8 cellular contexts compared by ENCODE assay signal in the genomic region with DNA sequence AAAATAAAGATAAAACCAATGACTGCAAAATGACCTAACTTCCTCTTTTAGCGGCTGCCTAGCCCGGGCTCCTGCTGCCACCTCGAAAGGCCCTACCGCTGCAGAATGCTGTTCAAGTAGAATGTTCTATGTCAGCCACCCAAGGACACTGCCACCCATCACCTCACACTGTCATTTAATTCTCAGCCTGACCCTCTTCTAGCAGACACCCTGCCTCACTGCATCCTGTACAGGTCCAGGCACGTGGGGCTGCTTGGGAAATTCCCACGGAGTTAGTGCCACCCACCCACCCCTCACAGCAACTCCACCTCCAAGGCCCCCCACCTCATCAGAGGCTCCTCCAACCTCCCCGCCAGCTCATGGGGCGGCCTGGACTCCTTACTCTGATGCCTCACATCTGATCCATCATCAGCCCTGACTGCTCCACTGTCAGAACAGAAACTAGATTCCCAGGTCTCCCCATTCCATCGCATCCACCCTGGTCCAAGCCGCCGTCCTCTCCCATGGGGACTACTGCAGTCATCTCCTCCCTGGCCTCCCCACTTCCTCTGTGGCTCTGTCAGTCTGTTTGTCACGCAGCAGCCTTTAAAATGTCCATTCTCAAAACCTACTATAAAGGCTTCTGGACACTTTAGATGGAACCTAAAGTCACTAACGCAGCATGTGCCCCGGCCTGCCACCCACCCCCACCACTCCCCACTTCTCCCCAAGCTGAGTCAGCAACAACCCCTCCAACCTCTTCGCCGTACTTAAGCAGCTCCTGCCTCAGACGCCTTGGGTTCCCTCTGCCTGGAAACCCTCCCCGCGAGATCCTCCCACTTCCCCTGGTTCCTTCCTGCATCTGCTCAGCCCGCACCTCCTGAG. TPM values are rescaled to one million over a fixed set of nuclear protein-coding genes. Genes with fewer than 3 reads are reported as not detected.
DNase-seq lines count a peak whose midpoint lies in the region; ATAC-seq and TF ChIP-seq lines count a peak whose summit lies in the region.

No MANE protein-coding gene starts in this region.

- H3K9me3 Mint-ChIP-seq in activated naive CD4-positive, alpha-beta T cell treated with anti-CD3 and anti-CD28 coated beads, Interleukin-2, amount 10 ng/mL, durations not matched to agents 7 days and 5 days: no peaks in the 10 kb centered on the region
- H3K9me3 Mint-ChIP-seq in naive thymus-derived CD8-positive, alpha-beta T cell: no peaks in the 10 kb centered on the region
- no peaks in the 10 kb centered on the region for H3K9me3 Mint-ChIP-seq in MCF 10A (ENCODE audit: unreplicated experiment)

- POLR2A ChIA-PET in naive thymus-derived CD8-positive, alpha-beta T cell (lab: Charles Lee): interaction anchor here (0.9 kb wide), 1 partner anchor 16 kb away, joined by 4 read pairs; no protein-coding TSS in a partner anchor
- POLR2A ChIA-PET in MCF 10A (lab: Yijun Ruan, JAX): no interaction called here

- peak overlapping the region; percentile 84 for H3K27ac Mint-ChIP-seq in activated naive CD4-positive, alpha-beta T cell treated with anti-CD3 and anti-CD28 coated beads, Interleukin-2, amount 10 ng/mL, durations not matched to agents 7 days and 5 days
- H3K27ac Mint-ChIP-seq in naive thymus-derived CD8-positive, alpha-beta T cell: peak overlapping the region; percentile 69 to 96 (median 89)
- H3K27ac Mint-ChIP-seq in MCF 10A (ENCODE audit: low read depth, unreplicated experiment): no peak overlapping the region

- no TSS peak for BruUV-seq in MCF 10A (replicated peaks; lab: Mats Ljungman, UMichigan)

- peaks cover 39% of the 10 kb centered on the region for H3K36me3 Mint-ChIP-seq in activated naive CD4-positive, alpha-beta T cell treated with anti-CD3 and anti-CD28 coated beads, Interleukin-2, amount 10 ng/mL, durations not matched to agents 7 days and 5 days
- H3K36me3 Mint-ChIP-seq in naive thymus-derived CD8-positive, alpha-beta T cell: peaks cover 0 to 39% (median 15%) of the 10 kb centered on the region in 3 donors
- H3K36me3 Mint-ChIP-seq in MCF 10A (ENCODE audit: insufficient read depth, unreplicated experiment): no peaks in the 10 kb centered on the region

- TF ChIP-seq CTCF in MCF 10A (IDR thresholded peaks at IDR 0.05; ENCODE audit: unreplicated experiment): no peak

- intact Hi-C loops in MCF 10A (cut with micrococcal nuclease): no loop called here

- peak; percentile 41 to 51 for ATAC-seq in naive thymus-derived CD8-positive, alpha-beta T cell
- no peak for ATAC-seq in GM21360 (IDR thresholded peaks at IDR 0.05; ENCODE audit: unreplicated experiment)
- no peak for ATAC-seq in GM21786 (IDR thresholded peaks at IDR 0.05; ENCODE audit: unreplicated experiment)

- peak; percentile 66 for DNase-seq in GF-D8 (lab: John Stamatoyannopoulos, UW)
- DNase-seq in NOMO-1 (lab: John Stamatoyannopoulos, UW; ENCODE audit: unreplicated experiment in 2 of 2): peak; percentile 35 to 43
- DNase-seq in activated naive CD4-positive, alpha-beta T cell treated with anti-CD3 and anti-CD28 coated beads, Interleukin-2, amount 10 ng/mL, durations not matched to agents 7 days and 5 days: peak; percentile 50
- no peak for DNase-seq in naive thymus-derived CD8-positive, alpha-beta T cell
- no peak for DNase-seq in GM19240 (ENCODE audit: insufficient read length, low spot score)
- no peak for DNase-seq in MCF 10A (ENCODE audit: unreplicated experiment)

- CTCF ChIA-PET in activated naive CD4-positive, alpha-beta T cell treated with anti-CD3 and anti-CD28 coated beads, Interleukin-2, amount 10 ng/mL, durations not matched to agents 7 days and 5 days (lab: Charles Lee): interaction anchor here (2.0 kb wide), 1 partner anchor 16 kb away, joined by 6 read pairs; no protein-coding TSS in a partner anchor
- CTCF ChIA-PET in MCF 10A (lab: Yijun Ruan, JAX): interaction anchor here (0.6 kb wide), 1 partner anchor 92 kb away, joined by 3 read pairs; no protein-coding TSS in a partner anchor

- H3K27me3 Mint-ChIP-seq in activated naive CD4-positive, alpha-beta T cell treated with anti-CD3 and anti-CD28 coated beads, Interleukin-2, amount 10 ng/mL, durations not matched to agents 7 days and 5 days: no peaks in the 10 kb centered on the region
- no peaks in the 10 kb centered on the region for H3K27me3 Mint-ChIP-seq in naive thymus-derived CD8-positive, alpha-beta T cell
- no peaks in the 10 kb centered on the region for H3K27me3 Mint-ChIP-seq in MCF 10A (ENCODE audit: insufficient read depth, unreplicated experiment)

- peaks cover 77% of the 10 kb centered on the region for H3K4me1 Mint-ChIP-seq in activated naive CD4-positive, alpha-beta T cell treated with anti-CD3 and anti-CD28 coated beads, Interleukin-2, amount 10 ng/mL, durations not matched to agents 7 days and 5 days
- H3K4me1 Mint-ChIP-seq in naive thymus-derived CD8-positive, alpha-beta T cell: peaks cover 39 to 76% (median 71%) of the 10 kb centered on the region in 4 donors
- H3K4me1 Mint-ChIP-seq in MCF 10A (ENCODE audit: insufficient read depth, unreplicated experiment): no peaks in the 10 kb centered on the region

- peak overlapping the region; percentile 54 for H3K4me3 Mint-ChIP-seq in activated naive CD4-positive, alpha-beta T cell treated with anti-CD3 and anti-CD28 coated beads, Interleukin-2, amount 10 ng/mL, durations not matched to agents 7 days and 5 days
- peak overlapping the region; percentile 43 to 87 (median 72) for H3K4me3 Mint-ChIP-seq in naive thymus-derived CD8-positive, alpha-beta T cell
- no peak overlapping the region for H3K4me3 Mint-ChIP-seq in MCF 10A (ENCODE audit: unreplicated experiment)

RNA-seq across cellular contexts. Expression of a gene that starts 17.0 kb away (rescaled TPM):
- total RNA-seq in naive thymus-derived CD8-positive, alpha-beta T cell: 10 to 100 TPM; 34.0 to 36.3 TPM
- 10 to 100 TPM; 14.5 to 23.8 (median 14.5) TPM for polyA plus RNA-seq in naive thymus-derived CD8-positive, alpha-beta T cell
- 0.07 and 0.12 TPM in 2 replicates for total RNA-seq in MCF 10A (2022)

Comparison
In these comparisons a context has a peak if more than half of its experiments do, and no peak if none do; other contexts are left out.
1. DNase-seq: peak in GF-D8 (single experiment), NOMO-1 (2 of 2) and activated naive CD4-positive, alpha-beta T cell treated with anti-CD3 and anti-CD28 coated beads, Interleukin-2, amount 10 ng/mL, durations not matched to agents 7 days and 5 days (single experiment); none in naive thymus-derived CD8-positive, alpha-beta T cell (0 of 10), GM19240 (single experiment) and MCF 10A (single experiment).
2. ATAC-seq: peak in naive thymus-derived CD8-positive, alpha-beta T cell (2 of 2); none in GM21360 (single experiment) and GM21786 (single experiment).
3. RNA of a gene that starts 17.0 kb away (total RNA-seq): 34.0 to 36.3 TPM in naive thymus-derived CD8-positive, alpha-beta T cell; 0.07 to 0.12 TPM in MCF 10A; every median in the first group is over 10 times any median in the second.